In the genomic region with DNA sequence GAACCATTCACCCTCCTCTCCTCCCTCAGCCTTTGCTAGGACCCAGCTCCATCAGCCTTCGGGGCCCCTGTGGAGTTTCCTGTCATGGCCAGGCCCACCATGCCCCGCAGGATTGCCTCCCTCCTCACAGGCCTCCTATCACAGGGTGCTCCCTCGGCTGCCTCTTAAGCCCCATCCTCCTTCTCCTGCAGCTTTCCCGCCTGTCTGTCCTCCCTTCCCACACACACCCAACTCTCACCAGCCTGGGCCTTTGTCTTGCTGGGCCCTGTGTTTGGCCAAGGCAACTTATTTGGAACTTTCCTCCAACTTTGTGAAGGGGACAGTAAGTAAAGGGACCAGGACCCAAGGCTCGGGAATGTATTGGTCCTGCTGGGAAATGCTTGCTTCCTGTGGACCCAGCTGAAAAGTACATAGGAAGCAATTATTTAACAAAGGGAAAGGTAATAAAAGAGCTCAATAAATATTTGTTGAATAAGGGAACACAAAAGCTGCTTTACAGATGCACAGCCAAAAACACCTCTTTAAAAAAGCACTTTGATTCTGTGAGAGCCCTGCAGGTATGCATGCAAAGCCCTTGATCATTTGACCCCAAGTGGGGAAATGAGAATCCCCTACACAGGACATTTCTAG, we compare ENCODE assay signal across 22 cellular contexts. TPM values are rescaled to one million over a fixed set of nuclear protein-coding genes. Genes with fewer than 3 reads are reported as not detected.
DNase-seq lines count a peak whose midpoint lies in the region; FAIRE-seq and TF ChIP-seq lines count a peak whose summit lies in the region.
"Had no signal": no experiment of that assay in that cellular context is flagged by ENCODE, and none has a peak within 500 bp of the region (broad histone marks: within the 10 kb centered on the region; RNA-seq: fewer than 3 reads in every experiment).

No MANE protein-coding gene starts in this region.

- intact Hi-C loops in stomach (cut with DNase I; ENCODE audit: low total_unique reads), result no loop called here

- H3K4me1 Mint-ChIP-seq in glutamatergic neuron (ENCODE audit: low read depth, unreplicated experiment), result peaks cover 12% of the 10 kb centered on the region

- 32 to 71% (median 49%) methylated on average over 5 of the region's 5 CpGs for WGBS in stomach, 5 donors

- no peak for TF ChIP-seq CTCF in glutamatergic neuron (IDR thresholded peaks at IDR 0.05; ENCODE audit: partially characterized antibody, unreplicated experiment)
- no peak for TF ChIP-seq CTCF in stomach (IDR thresholded peaks at IDR 0.05)
- no peak for TF ChIP-seq CTCF in D721Med (IDR thresholded peaks at IDR 0.05; ENCODE audit: insufficient read depth, missing control alignments)

- no peaks in the 10 kb centered on the region for H3K9me3 ChIP-seq in stomach
- H3K9me3 ChIP-seq: A549, BLaER1, tibial artery had no signal

- H3K4me3 ChIP-seq in stomach, result no peak overlapping the region
- H3K4me3 ChIP-seq: A549, BLaER1, lung, tibial artery had no signal

- H3K9me3 Mint-ChIP-seq in glutamatergic neuron (ENCODE audit: unreplicated experiment), result peaks cover 8% of the 10 kb centered on the region
- H3K9me3 Mint-ChIP-seq: activated CD4-positive, alpha-beta memory T cell treated with anti-CD3 and anti-CD28 coated beads, Interleukin-2, amount 10 ng/mL, durations not matched to agents 7 days and 5 days; T-helper 1 cell treated with Interleukin-12 subunit alpha and Interleukin-12 subunit beta and Interleukin-4 antibody, amounts not matched to agents 30 μg/mL and 1 μg/mL, for 36 hours had no signal

- H3K36me3 Mint-ChIP-seq in glutamatergic neuron (ENCODE audit: unreplicated experiment), result peaks cover 6% of the 10 kb centered on the region

- no peaks in the 10 kb centered on the region for H3K27me3 ChIP-seq in stomach
- H3K27me3 ChIP-seq: BLaER1, tibial artery had no signal

- H3K4me1 ChIP-seq in stomach, result peaks cover 15 to 63% (median 41%) of the 10 kb centered on the region in 4 donors
- H3K4me1 ChIP-seq: A549, BLaER1, tibial artery had no signal

- H3K27ac ChIP-seq in stomach, result peak overlapping the region in 4 of 5 donors; percentile 43 to 77 (median 54)
- H3K27ac ChIP-seq: A549, BLaER1, tibial artery, WERI-Rb-1 had no signal

- H3K27me3 Mint-ChIP-seq in glutamatergic neuron (ENCODE audit: unreplicated experiment), result peaks cover 4% of the 10 kb centered on the region
- H3K27me3 Mint-ChIP-seq: activated CD4-positive, alpha-beta memory T cell treated with anti-CD3 and anti-CD28 coated beads, Interleukin-2, amount 10 ng/mL, durations not matched to agents 7 days and 5 days had no signal

- TF ChIP-seq POLR2A in stomach (IDR thresholded peaks at IDR 0.05), result no peak

- no peak for TF ChIP-seq EP300 in stomach (IDR thresholded peaks at IDR 0.05)

- H3K4me3 Mint-ChIP-seq in glutamatergic neuron (ENCODE audit: unreplicated experiment), result no peak overlapping the region
- H3K4me3 Mint-ChIP-seq: activated CD4-positive, alpha-beta memory T cell treated with anti-CD3 and anti-CD28 coated beads, Interleukin-2, amount 10 ng/mL, durations not matched to agents 7 days and 5 days; T-helper 1 cell treated with Interleukin-12 subunit alpha and Interleukin-12 subunit beta and Interleukin-4 antibody, amounts not matched to agents 30 μg/mL and 1 μg/mL, for 36 hours had no signal

- H3K36me3 ChIP-seq in stomach, result no peaks in the 10 kb centered on the region
- H3K36me3 ChIP-seq: BLaER1, tibial artery, WERI-Rb-1 had no signal

- peak; percentile 28 for DNase-seq in NCI-H510A treated with DMSO at 0.1 percent for 48 hours (lab: John Stamatoyannopoulos, UW)
- no peak for DNase-seq in NCI-H510A (lab: John Stamatoyannopoulos, UW)
- DNase-seq in NCI-H146 (lab: John Stamatoyannopoulos, UW), result peak; percentile 84
- DNase-seq in glutamatergic neuron, result no peak
- peak; percentile 37 for DNase-seq in stomach
- no peak for DNase-seq in cerebellum (ENCODE audit: low spot score)
- no peak for DNase-seq in MV-4-11 (lab: John Stamatoyannopoulos, UW)
- DNase-seq in D721Med (ENCODE audit: insufficient read length, low spot score), result no peak
- DNase-seq: activated CD4-positive, alpha-beta memory T cell treated with anti-CD3 and anti-CD28 coated beads, Interleukin-2, amount 10 ng/mL, durations not matched to agents 7 days and 5 days; cortex of kidney; IMR-90; NCI-H524; PC-3; tibial artery; WERI-Rb-1 had no signal

- no peak for FAIRE-seq in D721Med (lab: Jason Lieb, UNC)
- FAIRE-seq: A549, endothelial cell of umbilical vein, islet of Langerhans had no signal

- peak overlapping the region; percentile 38 for H3K27ac Mint-ChIP-seq in glutamatergic neuron (ENCODE audit: unreplicated experiment)
- H3K27ac Mint-ChIP-seq: activated CD4-positive, alpha-beta memory T cell treated with anti-CD3 and anti-CD28 coated beads, Interleukin-2, amount 10 ng/mL, durations not matched to agents 7 days and 5 days; T-helper 1 cell treated with Interleukin-12 subunit alpha and Interleukin-12 subunit beta and Interleukin-4 antibody, amounts not matched to agents 30 μg/mL and 1 μg/mL, for 36 hours had no signal

RNA-seq across cellular contexts. Expression of a gene that starts 31.5 kb away (rescaled TPM):
- total RNA-seq in glutamatergic neuron (ENCODE audit: unreplicated experiment) (0.27 TPM), stomach (10 to 100 TPM in 4 of 5 donors, 1 to 10 TPM in 1; 9.0 to 28.1 (median 14.7) TPM), cerebellum (6.2 TPM)
- polyA plus RNA-seq in stomach, result 1 to 10 TPM; 6.0 to 9.5 (median 8.3) TPM
- total RNA-seq: MCF 10A had no signal

Comparison
In these comparisons a context has a peak if more than half of its experiments do, and no peak if none do; other contexts are left out.
1. DNase-seq: peak in NCI-H510A treated with DMSO at 0.1 percent for 48 hours (single experiment), NCI-H146 (single experiment) and stomach (single experiment); none in NCI-H510A (single experiment), glutamatergic neuron (single experiment), cerebellum (single experiment), MV-4-11 (single experiment) and D721Med (single experiment).